Comparison of ENCODE assay signal across 24 cellular contexts in the genomic region with DNA sequence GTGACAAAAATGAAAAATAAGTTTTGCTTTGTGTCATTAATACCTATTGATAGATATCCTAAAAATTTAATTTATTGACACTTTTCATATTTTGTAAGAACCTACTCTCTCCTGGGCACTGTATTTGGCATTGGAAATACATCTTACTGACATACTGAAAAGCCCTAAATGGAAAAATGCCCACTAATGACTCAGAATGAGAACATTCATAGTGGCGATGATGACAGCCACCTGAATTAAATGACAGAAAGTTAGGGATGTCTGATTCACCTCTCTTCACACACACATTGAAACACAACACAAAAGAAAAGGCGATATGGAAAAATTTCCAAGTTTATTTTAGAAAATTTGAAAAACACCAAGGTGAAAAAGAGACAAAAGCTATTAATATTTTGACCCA.
DNase-seq lines count a peak whose midpoint lies in the region; ATAC-seq, FAIRE-seq and TF ChIP-seq lines count a peak whose summit lies in the region.
"Had no signal": no experiment of that assay in that cellular context is flagged by ENCODE, and none has a peak within 500 bp of the region (broad histone marks: within the 10 kb centered on the region; RNA-seq: fewer than 3 reads in every experiment).

No MANE protein-coding gene starts in this region.

- H3K4me1 ChIP-seq in HAP-1 = no peaks in the 10 kb centered on the region
- H3K4me1 ChIP-seq: BLaER1, Peyer's patch, SJSA1 had no signal

- ATAC-seq in GM18858 (IDR thresholded peaks at IDR 0.05; ENCODE audit: unreplicated experiment) = no peak
- ATAC-seq: Right ventricle myocardium inferior had no signal

- H3K36me3 ChIP-seq in HAP-1 (replicated peaks) = no peaks in the 10 kb centered on the region
- H3K36me3 ChIP-seq: BLaER1, Peyer's patch, SJSA1 had no signal

- in situ Hi-C loops in HAP-1 (cut with MboI; ENCODE audit: low sequenced_read_pairs) = no loop called here

- no peaks in the 10 kb centered on the region for H3K9me3 ChIP-seq in HAP-1
- H3K9me3 ChIP-seq: BLaER1, Peyer's patch had no signal

- no peak for TF ChIP-seq CTCF in D721Med (IDR thresholded peaks at IDR 0.05; ENCODE audit: insufficient read depth, missing control alignments)

- H3K4me3 ChIP-seq in HAP-1 = no peak overlapping the region
- H3K4me3 ChIP-seq: BLaER1, Peyer's patch, SJSA1 had no signal

- peak; percentile 73 for FAIRE-seq in D721Med (lab: Jason Lieb, UNC)
- FAIRE-seq: G401.6, GM12892 had no signal

- DNase-seq in D721Med (ENCODE audit: insufficient read length, low spot score) (no peak), NCI-H446 treated with DMSO at 0.1 percent for 48 hours (lab: John Stamatoyannopoulos, UW) (peak; percentile 31), cerebellar cortex (ENCODE audit: low spot score) (peak; percentile 69), kidney tubule cell (ENCODE audit: low spot score) (peak; percentile 20), CD1c-positive myeloid dendritic cell (ENCODE audit: extremely low spot score) (no peak), HAP-1 (ENCODE audit: low spot score in 2 of 2) (no peak)
- DNase-seq: ACHN; CD4-positive, alpha-beta memory T cell; DMS153; GOT3; Karpas-422; MM.1S; NCI-H1048; NCI-H1436; NCI-H187 treated with DMSO at 0.1 percent for 48 hours; NCI-H2107; NCI-H748 treated with DMSO at 0.1 percent for 48 hours; Peyer's patch had no signal

- no peaks in the 10 kb centered on the region for H3K27me3 ChIP-seq in HAP-1 (ENCODE audit: low read depth)
- H3K27me3 ChIP-seq: BLaER1, Peyer's patch, SJSA1 had no signal

Comparison
In these comparisons a context has a peak if more than half of its experiments do, and no peak if none do; other contexts are left out.
1. DNase-seq: peak in NCI-H446 treated with DMSO at 0.1 percent for 48 hours (single experiment), cerebellar cortex (single experiment) and kidney tubule cell (single experiment); none in D721Med (single experiment), CD1c-positive myeloid dendritic cell (single experiment) and HAP-1 (0 of 2).